1 cellular context compared by ENCODE assay signal in the genomic region with DNA sequence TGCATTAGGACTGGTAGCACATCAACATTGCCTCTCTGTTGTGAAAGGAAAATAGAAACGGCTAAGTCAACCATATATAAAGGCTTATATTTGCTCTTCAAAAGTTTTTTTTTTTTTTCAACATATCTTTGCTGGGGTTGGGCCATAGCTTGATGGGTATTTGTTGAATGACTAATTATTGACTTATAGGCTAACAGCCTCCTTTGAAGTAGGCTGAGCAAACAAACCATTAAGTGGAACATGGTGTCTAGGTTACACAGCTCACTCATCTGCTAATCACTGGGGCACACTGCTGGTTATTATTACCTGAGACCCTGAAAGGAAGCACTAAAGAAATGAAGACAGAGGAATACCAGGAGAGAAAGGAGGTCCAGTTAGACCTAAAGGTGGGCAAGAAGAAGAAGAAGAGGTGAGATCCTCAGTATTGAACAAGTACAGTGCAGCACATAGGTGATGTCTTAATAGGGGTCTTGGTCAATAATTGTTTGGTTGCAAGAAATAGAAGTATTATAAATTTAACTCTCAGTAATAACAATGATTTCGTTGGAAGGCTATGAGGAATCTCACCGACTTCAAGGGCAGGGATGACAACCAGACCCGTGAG.
TF ChIP-seq lines count a peak whose summit lies in the region.

No MANE protein-coding gene starts in this region.

TF ChIP-seq in GM23338, 12 proteins besides CTCF, POLR2A, EP300 and RAD21 (continued from another document):
- TF ChIP-seq, protein P1, sequence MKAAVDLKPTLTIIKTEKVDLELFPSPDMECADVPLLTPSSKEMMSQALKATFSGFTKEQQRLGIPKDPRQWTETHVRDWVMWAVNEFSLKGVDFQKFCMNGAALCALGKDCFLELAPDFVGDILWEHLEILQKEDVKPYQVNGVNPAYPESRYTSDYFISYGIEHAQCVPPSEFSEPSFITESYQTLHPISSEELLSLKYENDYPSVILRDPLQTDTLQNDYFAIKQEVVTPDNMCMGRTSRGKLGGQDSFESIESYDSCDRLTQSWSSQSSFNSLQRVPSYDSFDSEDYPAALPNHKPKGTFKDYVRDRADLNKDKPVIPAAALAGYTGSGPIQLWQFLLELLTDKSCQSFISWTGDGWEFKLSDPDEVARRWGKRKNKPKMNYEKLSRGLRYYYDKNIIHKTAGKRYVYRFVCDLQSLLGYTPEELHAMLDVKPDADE (IDR thresholded peaks at IDR 0.05): no peak
- TF ChIP-seq ZNF331 (CRISPR knock-in tag; IDR thresholded peaks at IDR 0.05; ENCODE audit: low read depth): no peak
- TF ChIP-seq, protein P2, sequence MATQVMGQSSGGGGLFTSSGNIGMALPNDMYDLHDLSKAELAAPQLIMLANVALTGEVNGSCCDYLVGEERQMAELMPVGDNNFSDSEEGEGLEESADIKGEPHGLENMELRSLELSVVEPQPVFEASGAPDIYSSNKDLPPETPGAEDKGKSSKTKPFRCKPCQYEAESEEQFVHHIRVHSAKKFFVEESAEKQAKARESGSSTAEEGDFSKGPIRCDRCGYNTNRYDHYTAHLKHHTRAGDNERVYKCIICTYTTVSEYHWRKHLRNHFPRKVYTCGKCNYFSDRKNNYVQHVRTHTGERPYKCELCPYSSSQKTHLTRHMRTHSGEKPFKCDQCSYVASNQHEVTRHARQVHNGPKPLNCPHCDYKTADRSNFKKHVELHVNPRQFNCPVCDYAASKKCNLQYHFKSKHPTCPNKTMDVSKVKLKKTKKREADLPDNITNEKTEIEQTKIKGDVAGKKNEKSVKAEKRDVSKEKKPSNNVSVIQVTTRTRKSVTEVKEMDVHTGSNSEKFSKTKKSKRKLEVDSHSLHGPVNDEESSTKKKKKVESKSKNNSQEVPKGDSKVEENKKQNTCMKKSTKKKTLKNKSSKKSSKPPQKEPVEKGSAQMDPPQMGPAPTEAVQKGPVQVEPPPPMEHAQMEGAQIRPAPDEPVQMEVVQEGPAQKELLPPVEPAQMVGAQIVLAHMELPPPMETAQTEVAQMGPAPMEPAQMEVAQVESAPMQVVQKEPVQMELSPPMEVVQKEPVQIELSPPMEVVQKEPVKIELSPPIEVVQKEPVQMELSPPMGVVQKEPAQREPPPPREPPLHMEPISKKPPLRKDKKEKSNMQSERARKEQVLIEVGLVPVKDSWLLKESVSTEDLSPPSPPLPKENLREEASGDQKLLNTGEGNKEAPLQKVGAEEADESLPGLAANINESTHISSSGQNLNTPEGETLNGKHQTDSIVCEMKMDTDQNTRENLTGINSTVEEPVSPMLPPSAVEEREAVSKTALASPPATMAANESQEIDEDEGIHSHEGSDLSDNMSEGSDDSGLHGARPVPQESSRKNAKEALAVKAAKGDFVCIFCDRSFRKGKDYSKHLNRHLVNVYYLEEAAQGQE (IDR thresholded peaks at IDR 0.05; ENCODE audit: unreplicated experiment): no peak
